19 cellular contexts compared by ENCODE assay signal in genomic region chr12:39502657-39503056, GRCh38.
"Had no signal": no experiment of that assay in that cellular context is flagged by ENCODE, and none has a peak within 500 bp of the region (broad histone marks: within the 10 kb centered on the region; RNA-seq: fewer than 3 reads in every experiment).

No MANE protein-coding gene starts in this region.

- ATAC-seq: naive thymus-derived CD4-positive, alpha-beta T cell; psoas muscle; stimulated activated naive CD8-positive, alpha-beta T cell treated with anti-CD3 and anti-CD28 coated beads, Interleukin-15, Interleukin-2, amounts not matched to agents 100 U/mL and 50 U/mL, for 24 hours; upper lobe of right lung had no signal

- DNase-seq: activated CD4-positive, alpha-beta memory T cell treated with anti-CD3 and anti-CD28 coated beads, Interleukin-2, amount 10 ng/mL, durations not matched to agents 7 days and 5 days; activated CD4-positive, alpha-beta T cell treated with anti-CD3 and anti-CD28 coated beads, Interleukin-2, amount 10 ng/mL, durations not matched to agents 24 days and 14 days; activated effector memory CD4-positive, alpha-beta T cell treated with anti-CD3 and anti-CD28 coated beads, Interleukin-2, amount 50 U/mL, for 16 hours; activated naive CD4-positive, alpha-beta T cell treated with anti-CD3 and anti-CD28 coated beads, Interleukin-2, amount 10 ng/mL, durations not matched to agents 7 days and 5 days; amygdala; caudate nucleus; effector CD4-positive, alpha-beta T cell; glutamatergic neuron; hippocampal formation; left cardiac atrium; naive thymus-derived CD4-positive, alpha-beta T cell; ovary; psoas muscle; spleen; stimulated activated CD4-positive, alpha-beta T cell treated with anti-CD3 and anti-CD28 coated beads, Interleukin-4, amount 100 ng/mL, for 24 hours; stimulated activated naive CD8-positive, alpha-beta T cell treated with anti-CD3 and anti-CD28 coated beads, Interleukin-15, Interleukin-2, amounts not matched to agents 100 U/mL and 50 U/mL, for 24 hours; upper lobe of right lung had no signal

- H3K4me3 ChIP-seq: esophagus muscularis mucosa, ovary, psoas muscle, right atrium auricular region, spleen, upper lobe of right lung had no signal
